ENCODE assay signal across 8 cellular contexts in genomic region chr20:52312131-52312729, GRCh38.
DNase-seq lines count a peak whose midpoint lies in the region; ATAC-seq and TF ChIP-seq lines count a peak whose summit lies in the region.

No MANE protein-coding gene starts in this region.

- H3T11ph ChIP-seq in H9 (ENCODE audit: low read length): no peak overlapping the region

- no peak overlapping the region for H3K27ac Mint-ChIP-seq in CD8-positive, alpha-beta T cell
- no peak overlapping the region for H3K27ac Mint-ChIP-seq in H9
- no peak overlapping the region for H3K27ac Mint-ChIP-seq in effector memory CD8-positive, alpha-beta T cell

- peaks cover 21% of the 10 kb centered on the region for H3K4me1 Mint-ChIP-seq in CD8-positive, alpha-beta T cell (ENCODE audit: low read depth)
- H3K4me1 Mint-ChIP-seq in H9: peaks cover 27 to 43% of the 10 kb centered on the region in 2 experiments
- peaks cover 1 to 3% of the 10 kb centered on the region in 2 donors for H3K4me1 Mint-ChIP-seq in effector memory CD8-positive, alpha-beta T cell (ENCODE audit: low read depth in 2 of 2)

- H3K36me3 Mint-ChIP-seq in CD8-positive, alpha-beta T cell: no peaks in the 10 kb centered on the region
- no peaks in the 10 kb centered on the region; a peak in 1 of 7 replicates for H3K36me3 Mint-ChIP-seq in H9 (ENCODE audit: insufficient read depth in 1 of 3, low read depth in 3 of 3)
- no peaks in the 10 kb centered on the region for H3K36me3 Mint-ChIP-seq in effector memory CD8-positive, alpha-beta T cell (ENCODE audit: insufficient read depth)

- CTCF ChIA-PET in CD8-positive, alpha-beta T cell (lab: Charles Lee): interaction anchor here (0.6 to 5.8 kb wide), 63 partner anchors 9 to 1889 kb away, joined by 3 to 72 read pairs (median 3); no protein-coding TSS in a partner anchor

- H3K4ac ChIP-seq in H9 (ENCODE audit: low read depth, low read length): no peak overlapping the region
- H3K4ac ChIP-seq in mesenchymal stem cell (ENCODE audit: low read depth in 1 of 2, low read length in 2 of 2): no peak overlapping the region

- H3K27me3 Mint-ChIP-seq in CD8-positive, alpha-beta T cell (ENCODE audit: low read depth): no peaks in the 10 kb centered on the region
- H3K27me3 Mint-ChIP-seq in H9 (ENCODE audit: low read depth): peaks cover 25% of the 10 kb centered on the region
- peaks cover 6 to 14% of the 10 kb centered on the region in 2 donors for H3K27me3 Mint-ChIP-seq in effector memory CD8-positive, alpha-beta T cell

- peak; percentile 11 to 65 (median 45) for DNase-seq in CD8-positive, alpha-beta T cell
- DNase-seq in H9 (peak; percentile 42), NCI-H2227 (lab: John Stamatoyannopoulos, UW; ENCODE audit: unreplicated experiment) (peak; percentile 82), mesenchymal stem cell (peak; percentile 76), stomach (peak; percentile 35), occipital lobe (lab: John Stamatoyannopoulos, UW) (no peak)
- peak; percentile 46 to 52 (median 50) for DNase-seq in effector memory CD8-positive, alpha-beta T cell

- TF ChIP-seq CTCF in CD8-positive, alpha-beta T cell (IDR thresholded peaks at IDR 0.05): peak; percentile 93
- TF ChIP-seq CTCF in H9 (conservative IDR thresholded peaks at IDR 0.05) (peak; percentile 86), WI38 (IDR thresholded peaks at IDR 0.05; ENCODE audit: low read depth, low read length) (peak; percentile 72), stomach (IDR thresholded peaks at IDR 0.05) (peak in 5 of 7 experiments; percentile 14 to 67 (median 54))

- H3K9ac ChIP-seq in H9 (ENCODE audit: extremely low read depth, insufficient read length, low read length) (no peak overlapping the region), mesenchymal stem cell (ENCODE audit: low read length) (peak overlapping the region; percentile 16)

- no peak overlapping the region for H3K23ac ChIP-seq in H9 (ENCODE audit: insufficient read length, low read depth, low read length)
- H3K23ac ChIP-seq in mesenchymal stem cell (ENCODE audit: low read length in 2 of 2): no peak overlapping the region

- H3K79me1 ChIP-seq in H9 (ENCODE audit: insufficient read depth, low read depth, low read length, poor library complexity, severe bottlenecking) (no peaks in the 10 kb centered on the region), mesenchymal stem cell (replicated peaks; ENCODE audit: low read length, poor library complexity, severe bottlenecking) (no peaks in the 10 kb centered on the region)

- no peaks in the 10 kb centered on the region for H3K79me2 ChIP-seq in H9 (ENCODE audit: insufficient read depth, low read length)

- no peak overlapping the region for H3K4me2 ChIP-seq in H9 (ENCODE audit: insufficient read depth, insufficient read length, low read length)
- no peak overlapping the region for H3K4me2 ChIP-seq in mesenchymal stem cell (ENCODE audit: low read length, poor library complexity, severe bottlenecking)

- H3K4me3 ChIP-seq in CD8-positive, alpha-beta T cell (ENCODE audit: low read depth, low read length): no peak overlapping the region
- H3K4me3 ChIP-seq in WI38 (ENCODE audit: low read depth, low read length): no peak overlapping the region
- H3K4me3 ChIP-seq in mesenchymal stem cell (ENCODE audit: insufficient read depth in 1 of 2, low read depth in 1 of 2, low read length in 2 of 2): no peak overlapping the region
- H3K4me3 ChIP-seq in stomach: no peak overlapping the region

- ATAC-seq in CD8-positive, alpha-beta T cell: no peak
- peak; percentile 65 for ATAC-seq in effector memory CD8-positive, alpha-beta T cell (replicated peaks)

- H3K27me3 ChIP-seq in CD8-positive, alpha-beta T cell (ENCODE audit: insufficient read depth, low read length): no peaks in the 10 kb centered on the region
- H3K27me3 ChIP-seq in H9 (ENCODE audit: insufficient read depth, low read length): no peaks in the 10 kb centered on the region; the same call in 1 of the 2 replicates
- H3K27me3 ChIP-seq in mesenchymal stem cell (ENCODE audit: control insufficient read depth in 1 of 2, insufficient read depth in 1 of 2, low read length in 2 of 2): no peaks in the 10 kb centered on the region
- H3K27me3 ChIP-seq in stomach: no peaks in the 10 kb centered on the region

- no peak for TF ChIP-seq EP300 in stomach (IDR thresholded peaks at IDR 0.05)

- H2AK5ac ChIP-seq in H9 (ENCODE audit: insufficient read length, low read length) (no peak overlapping the region), mesenchymal stem cell (ENCODE audit: low read length, severe bottlenecking) (no peak overlapping the region)

- H4K91ac ChIP-seq in H9 (ENCODE audit: insufficient read length, low read depth, low read length) (no peak overlapping the region), mesenchymal stem cell (ENCODE audit: low read length) (no peak overlapping the region)

- H2AFZ ChIP-seq in H9 (ENCODE audit: low read length) (no peak overlapping the region), mesenchymal stem cell (ENCODE audit: low read depth, low read length) (no peak overlapping the region)

- POLR2A ChIA-PET in CD8-positive, alpha-beta T cell (lab: Charles Lee): interaction anchor here (0.8 to 1.4 kb wide), 3 partner anchors 23 to 904 kb away, joined by 3 to 4 read pairs (median 3); no protein-coding TSS in a partner anchor

- no peaks in the 10 kb centered on the region for H3K23me2 ChIP-seq in H9 (ENCODE audit: insufficient read length, low read depth, low read length, poor library complexity, severe bottlenecking)

- peaks cover 20% of the 10 kb centered on the region for H3K4me1 ChIP-seq in CD8-positive, alpha-beta T cell (ENCODE audit: insufficient read depth, low read length)
- peaks cover 12% of the 10 kb centered on the region; the same call in 1 of the 2 replicates for H3K4me1 ChIP-seq in H9 (ENCODE audit: insufficient read depth, low read length)
- H3K4me1 ChIP-seq in mesenchymal stem cell (ENCODE audit: control insufficient read depth, insufficient read depth, low read depth, low read length): no peaks in the 10 kb centered on the region
- peaks cover 0 to 10% (median 8%) of the 10 kb centered on the region in 4 donors for H3K4me1 ChIP-seq in stomach

- intact Hi-C loops in CD8-positive, alpha-beta T cell (cut with DNase I, micrococcal nuclease): loop anchor here (1.0 to 10.0 kb wide), 11 partner anchors 67 to 1887 kb away; no protein-coding TSS in a partner anchor
- intact Hi-C loops in stomach (cut with DNase I; ENCODE audit: low total_unique reads): no loop called here

- H3K14ac ChIP-seq in H9 (ENCODE audit: insufficient read depth, low read length) (no peak overlapping the region), mesenchymal stem cell (ENCODE audit: low read length in 2 of 2) (no peak overlapping the region)

- H2BK120ac ChIP-seq in H9 (ENCODE audit: low read depth, low read length, poor library complexity, severe bottlenecking) (no peak overlapping the region), mesenchymal stem cell (ENCODE audit: low read depth, low read length) (no peak overlapping the region)

- no peaks in the 10 kb centered on the region for H3K9me3 Mint-ChIP-seq in CD8-positive, alpha-beta T cell
- H3K9me3 Mint-ChIP-seq in H9: no peaks in the 10 kb centered on the region
- peaks cover 0 to 2% of the 10 kb centered on the region in 2 donors for H3K9me3 Mint-ChIP-seq in effector memory CD8-positive, alpha-beta T cell

- H3K27ac ChIP-seq in CD8-positive, alpha-beta T cell (ENCODE audit: low read depth, low read length): no peak overlapping the region
- no peak overlapping the region for H3K27ac ChIP-seq in H9 (ENCODE audit: insufficient read length, low read depth, low read length)
- no peak overlapping the region for H3K27ac ChIP-seq in mesenchymal stem cell (ENCODE audit: low read length, poor library complexity, severe bottlenecking)
- no peak overlapping the region for H3K27ac ChIP-seq in stomach

- H4K20me1 ChIP-seq in H9 (ENCODE audit: control insufficient read depth, insufficient read depth, insufficient read length): no peaks in the 10 kb centered on the region

- H2BK15ac ChIP-seq in H9 (ENCODE audit: low read depth, low read length) (no peak overlapping the region), mesenchymal stem cell (ENCODE audit: low read depth, poor library complexity, severe bottlenecking) (no peak overlapping the region)

- no peak overlapping the region for H3K56ac ChIP-seq in H9 (ENCODE audit: insufficient read length, low read depth, low read length)

- H3K4me3 Mint-ChIP-seq in CD8-positive, alpha-beta T cell: no peak overlapping the region
- no peak overlapping the region for H3K4me3 Mint-ChIP-seq in H9
- H3K4me3 Mint-ChIP-seq in effector memory CD8-positive, alpha-beta T cell: no peak overlapping the region

- H3K18ac ChIP-seq in H9 (ENCODE audit: insufficient read length, low read depth, low read length) (no peak overlapping the region), mesenchymal stem cell (ENCODE audit: low read depth in 1 of 2, low read length in 2 of 2) (no peak overlapping the region)

- no peaks in the 10 kb centered on the region for H3K9me3 ChIP-seq in CD8-positive, alpha-beta T cell (ENCODE audit: low read length)
- H3K9me3 ChIP-seq in H9 (ENCODE audit: control insufficient read depth, low read depth, low read length) (no peaks in the 10 kb centered on the region), mesenchymal stem cell (ENCODE audit: control insufficient read depth, low read length) (no peaks in the 10 kb centered on the region), stomach (no peaks in the 10 kb centered on the region)

- no peaks in the 10 kb centered on the region for H3K36me3 ChIP-seq in CD8-positive, alpha-beta T cell (ENCODE audit: insufficient read depth, low read length)
- H3K36me3 ChIP-seq in mesenchymal stem cell (ENCODE audit: control insufficient read depth in 1 of 2, insufficient read depth in 2 of 2, low read depth in 1 of 2, low read length in 2 of 2) (no peaks in the 10 kb centered on the region), stomach (no peaks in the 10 kb centered on the region)

- no CpG with 5 or more reads among the region's 2 CpGs for WGBS in H9 (ENCODE audit: extremely low coverage, insufficient read length, low lambda C conversion rate)
- no CpG with 5 or more reads among the region's 2 CpGs for WGBS in mesenchymal stem cell
- WGBS in stomach, 5 donors: 35 to 56% (median 46%) methylated on average over 2 of the region's 2 CpGs

- H4K8ac ChIP-seq in H9 (replicated peaks; ENCODE audit: insufficient read length, low read depth, low read length) (no peak overlapping the region), mesenchymal stem cell (ENCODE audit: low read length) (no peak overlapping the region)

- H2BK20ac ChIP-seq in H9 (ENCODE audit: low read depth, low read length, poor library complexity, severe bottlenecking): peak overlapping the region; percentile 45

- no peak overlapping the region for H4K5ac ChIP-seq in H9 (ENCODE audit: insufficient read length, low read depth, low read length)

- no peak overlapping the region for H2BK5ac ChIP-seq in H9 (ENCODE audit: insufficient read length, low read length)
- no peak overlapping the region for H2BK5ac ChIP-seq in mesenchymal stem cell (ENCODE audit: low read depth, low read length, poor library complexity, severe bottlenecking)

- TF ChIP-seq POLR2A in stomach (IDR thresholded peaks at IDR 0.05): no peak

- H2BK12ac ChIP-seq in H9 (ENCODE audit: insufficient read length, low read depth, low read length) (no peak overlapping the region), mesenchymal stem cell (ENCODE audit: low read length in 2 of 2) (no peak overlapping the region)
